8 cellular contexts compared by ENCODE assay signal in the genomic region with DNA sequence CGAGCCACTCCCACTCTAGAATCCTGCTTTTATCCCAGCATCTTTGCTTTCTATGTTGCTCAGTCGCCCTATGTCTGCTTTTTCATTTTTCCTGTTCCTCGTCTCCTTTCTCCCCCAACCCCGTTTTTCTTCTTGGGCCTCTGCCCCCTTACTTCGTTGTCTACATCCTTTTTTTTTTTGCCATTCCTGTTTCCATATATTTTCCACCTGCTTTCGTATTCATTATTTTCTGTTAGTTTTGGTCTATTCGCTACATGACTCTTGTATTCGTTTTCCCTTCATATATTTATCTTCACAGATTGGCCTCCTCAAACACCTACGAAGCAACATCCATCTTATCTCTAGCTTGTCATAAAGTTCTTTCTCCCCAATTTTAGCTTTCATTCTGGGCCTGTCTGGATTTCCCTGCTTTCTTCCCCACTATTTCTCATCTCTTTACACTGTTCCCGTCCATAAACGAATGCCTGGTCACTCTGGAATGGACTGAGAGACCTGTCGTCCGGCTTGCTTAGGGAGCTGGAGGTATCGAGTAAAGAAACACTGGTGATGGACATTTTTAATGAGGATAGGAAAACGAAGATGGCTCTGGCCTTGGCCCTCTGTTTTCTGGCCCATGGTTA. TPM values are rescaled to one million over a fixed set of nuclear protein-coding genes. Genes with fewer than 3 reads are reported as not detected.
A peak's percentile ranks its signal among the peaks of the same experiment; 100 is the strongest.
DNase-seq lines count a peak whose midpoint lies in the region; ATAC-seq, FAIRE-seq and TF ChIP-seq lines count a peak whose summit lies in the region.

No MANE protein-coding gene starts in this region.

- no peak for TF ChIP-seq CTCF in DOHH2 (IDR thresholded peaks at IDR 0.05; ENCODE audit: low read depth, low read length, poor library complexity, severe bottlenecking)
- no peak for TF ChIP-seq CTCF in Peyer's patch (IDR thresholded peaks at IDR 0.05)
- TF ChIP-seq CTCF in pancreas (IDR thresholded peaks at IDR 0.05) = no peak

- H3K27ac ChIP-seq in DOHH2 (ENCODE audit: low read depth, low read length) = peak overlapping the region; percentile 78
- H3K27ac ChIP-seq in Peyer's patch = peak overlapping the region; percentile 95 to 99 (median 98)
- peak overlapping the region; percentile 80 to 92 (median 88) for H3K27ac ChIP-seq in pancreas

- peaks cover 14% of the 10 kb centered on the region for H4K20me1 ChIP-seq in DOHH2 (ENCODE audit: control insufficient read depth, insufficient read depth, low read depth, low read length)

- H3K36me3 ChIP-seq in DOHH2 (ENCODE audit: control insufficient read depth, low read length) (peaks cover 58% of the 10 kb centered on the region), Peyer's patch (peaks cover 0 to 38% (median 0%) of the 10 kb centered on the region in 3 donors), pancreas (peaks cover 10 to 25% (median 24%) of the 10 kb centered on the region in 3 donors)

- H3K27me3 ChIP-seq in DOHH2 (ENCODE audit: control insufficient read depth, low read length) (no peaks in the 10 kb centered on the region), Peyer's patch (no peaks in the 10 kb centered on the region), pancreas (no peaks in the 10 kb centered on the region)

- intact Hi-C loops in pancreas (cut with DNase I) = no loop called here

- peaks cover 12% of the 10 kb centered on the region for H3F3A ChIP-seq in DOHH2 (ENCODE audit: control insufficient read depth, insufficient read depth)

- ATAC-seq in pancreas (no peak), HG03135 (IDR thresholded peaks at IDR 0.05; ENCODE audit: unreplicated experiment) (no peak)

- DNase-seq in Peyer's patch (no peak), erythroblast (lab: John Stamatoyannopoulos, UW) (peak; percentile 40 to 62), pancreas (no peak), amygdala (lab: John Stamatoyannopoulos, UW) (no peak), NCI-H1694 treated with DMSO at 0.1 percent for 48 hours (lab: John Stamatoyannopoulos, UW) (no peak), NCI-H187 (lab: John Stamatoyannopoulos, UW) (no peak)

- H3K4me3 ChIP-seq in DOHH2 (ENCODE audit: low read length) (peak overlapping the region; percentile 93), Peyer's patch (peak overlapping the region; percentile 54 to 100 (median 88)), pancreas (peak overlapping the region; percentile 58 to 88 (median 78))

- peaks cover 28% of the 10 kb centered on the region for H3K4me1 ChIP-seq in DOHH2 (ENCODE audit: control insufficient read depth, low read length)
- H3K4me1 ChIP-seq in Peyer's patch = peaks cover 0 to 16% (median 0%) of the 10 kb centered on the region in 4 donors
- peaks cover 4 to 8% (median 4%) of the 10 kb centered on the region in 3 donors for H3K4me1 ChIP-seq in pancreas

- 4 to 7% methylated on average over 15 of the region's 15 CpGs for WGBS in pancreas, 2 donors

- H3K4me2 ChIP-seq in DOHH2 (ENCODE audit: low read length) = peak overlapping the region; percentile 90

- FAIRE-seq in pancreas (lab: Jason Lieb, UNC) = no peak

- H3K9me3 ChIP-seq in DOHH2 (ENCODE audit: control insufficient read depth, insufficient read depth, low read length) (no peaks in the 10 kb centered on the region), Peyer's patch (no peaks in the 10 kb centered on the region), pancreas (no peaks in the 10 kb centered on the region)

- H3K79me2 ChIP-seq in DOHH2 (ENCODE audit: control insufficient read depth, low read length) = peaks cover 58% of the 10 kb centered on the region

- no peaks in the 10 kb centered on the region for H3K9me2 ChIP-seq in DOHH2 (replicated peaks; ENCODE audit: control insufficient read depth, low read length)

- TF ChIP-seq POLR2A in Peyer's patch (IDR thresholded peaks at IDR 0.05) = no peak
- TF ChIP-seq POLR2A in erythroblast (IDR thresholded peaks at IDR 0.05; ENCODE audit: low read length) = no peak

RNA-seq across cellular contexts. Expression of a gene that starts 0.9 kb away (rescaled TPM):
- total RNA-seq in Peyer's patch = 100 to 1,000 TPM in 3 of 4 donors, 10 to 100 TPM in 1; 67.1 to 133 (median 126) TPM
- total RNA-seq in pancreas = 10 to 100 TPM; 45.3 to 97.6 (median 73.5) TPM
- polyA plus RNA-seq in pancreas = 100 to 1,000 TPM; 138 to 144 TPM

RNA-seq across cellular contexts. Expression of a gene that starts 6.4 kb away (rescaled TPM):
- total RNA-seq in Peyer's patch (100 to 1,000 TPM in 1 of 4 donors, 10 to 100 TPM in 1, 1 to 10 TPM in 2; 6.1 to 112 (median 11.2) TPM), pancreas (10 to 100 TPM in 2 of 6 donors, 1 to 10 TPM in 4; 1.1 to 18.6 (median 5.3) TPM)
- polyA plus RNA-seq in pancreas = 10 to 100 TPM; 16.2 to 16.4 TPM

RNA-seq across cellular contexts. Expression of a gene that starts 28.6 kb away (rescaled TPM):
- total RNA-seq in Peyer's patch = not detected
- under 1 TPM in 1 of 6 donors, not detected in 5; 0.28 TPM for total RNA-seq in pancreas
- not detected for polyA plus RNA-seq in pancreas

RNA-seq across cellular contexts. Expression of a gene that starts 31.0 kb away (rescaled TPM):
- total RNA-seq in Peyer's patch (100 to 1,000 TPM; 242 to 421 (median 323) TPM), pancreas (100 to 1,000 TPM in 4 of 6 donors, 10 to 100 TPM in 2; 93.3 to 160 (median 113) TPM)
- polyA plus RNA-seq in pancreas = 100 to 1,000 TPM; 283 to 292 TPM

RNA-seq across cellular contexts. Expression of a gene that starts 34.3 kb away (rescaled TPM):
- total RNA-seq in Peyer's patch = 10 to 100 TPM in 3 of 4 donors, not detected in 1; 10.0 to 34.9 (median 10.9) TPM
- 1 to 10 TPM in 3 of 6 donors, under 1 TPM in 3; 0.62 to 2.6 (median 0.98) TPM for total RNA-seq in pancreas
- polyA plus RNA-seq in pancreas = 1 to 10 TPM; 3.4 to 5.0 TPM

Comparison
In these comparisons a context has a peak if more than half of its experiments do, and no peak if none do; other contexts are left out.
1. DNase-seq: peak in erythroblast (2 of 2); none in Peyer's patch (0 of 3), pancreas (0 of 6), amygdala (0 of 56), NCI-H1694 treated with DMSO at 0.1 percent for 48 hours (single experiment) and NCI-H187 (0 of 2).
2. Peak in every context shown above with its lines, with median percentiles within 50 percentile points of each other: H3K27ac ChIP-seq and H3K4me3 ChIP-seq.